Comparison of ENCODE assay signal across 30 cellular contexts in the genomic region with DNA sequence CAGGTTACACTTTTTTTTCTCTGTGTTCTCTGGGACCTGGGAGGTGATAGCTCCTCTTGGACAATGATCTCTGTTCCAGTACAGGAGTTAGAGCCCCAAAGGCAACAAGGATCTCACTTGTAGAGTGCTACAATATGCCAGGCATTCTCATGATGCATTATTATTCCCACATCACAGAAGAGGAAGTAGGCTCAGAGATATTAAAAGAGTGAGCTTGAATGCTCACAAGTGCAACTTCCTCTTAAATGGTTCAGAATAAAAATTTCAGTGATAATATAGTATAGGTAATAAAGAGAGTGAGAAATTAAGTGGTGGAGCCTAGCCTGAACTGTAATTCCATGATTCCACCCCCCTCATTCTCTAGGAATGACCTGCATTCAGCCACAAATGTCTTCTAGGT. TPM values are rescaled to one million over a fixed set of nuclear protein-coding genes. Genes with fewer than 3 reads are reported as not detected.
DNase-seq lines count a peak whose midpoint lies in the region; ATAC-seq and TF ChIP-seq lines count a peak whose summit lies in the region.
"Had no signal": no experiment of that assay in that cellular context is flagged by ENCODE, and none has a peak within 500 bp of the region (broad histone marks: within the 10 kb centered on the region; RNA-seq: fewer than 3 reads in every experiment).

No MANE protein-coding gene starts in this region.

- CTCF ChIA-PET in CD8-positive, alpha-beta memory T cell (lab: Charles Lee): no interaction called here

- peak overlapping the region in 2 of 6 donors; percentile 49 to 76 for H3K27ac Mint-ChIP-seq in naive B cell
- H3K27ac Mint-ChIP-seq in CD8-positive, alpha-beta memory T cell: no peak overlapping the region
- H3K27ac Mint-ChIP-seq: activated CD8-positive, alpha-beta T cell treated with anti-CD3 and anti-CD28 coated beads for 36 hours; activated naive CD4-positive, alpha-beta T cell treated with anti-CD3 and anti-CD28 coated beads, Interleukin-2, amount 10 ng/mL, durations not matched to agents 7 days and 5 days; activated T-helper 17 cell treated with anti-CD3 and anti-CD28 coated beads, Interleukin-2, amount 50 U/mL, for 72 hours; endodermal cell; T-helper 1 cell treated with Interleukin-12 subunit alpha and Interleukin-12 subunit beta and Interleukin-4 antibody, amounts not matched to agents 30 μg/mL and 1 μg/mL, for 36 hours had no signal

- no peak overlapping the region for H3K27ac ChIP-seq in CD8-positive, alpha-beta memory T cell (ENCODE audit: low read depth, low read length)
- H3K27ac ChIP-seq: A549, adrenal gland, body of pancreas, pancreas had no signal

- no peaks in the 10 kb centered on the region for H3K9me3 Mint-ChIP-seq in naive B cell
- H3K9me3 Mint-ChIP-seq in CD8-positive, alpha-beta memory T cell: no peaks in the 10 kb centered on the region
- H3K9me3 Mint-ChIP-seq: activated CD8-positive, alpha-beta T cell treated with anti-CD3 and anti-CD28 coated beads for 36 hours; activated naive CD4-positive, alpha-beta T cell treated with anti-CD3 and anti-CD28 coated beads, Interleukin-2, amount 10 ng/mL, durations not matched to agents 7 days and 5 days; activated T-helper 17 cell treated with anti-CD3 and anti-CD28 coated beads, Interleukin-2, amount 50 U/mL, for 72 hours; central memory CD8-positive, alpha-beta T cell; endodermal cell; neural crest cell; T-helper 1 cell treated with Interleukin-12 subunit alpha and Interleukin-12 subunit beta and Interleukin-4 antibody, amounts not matched to agents 30 μg/mL and 1 μg/mL, for 36 hours had no signal

- peak overlapping the region in 2 of 8 donors; percentile 2 to 29 for H3K4me3 Mint-ChIP-seq in naive B cell
- H3K4me3 Mint-ChIP-seq in CD8-positive, alpha-beta memory T cell: no peak overlapping the region
- H3K4me3 Mint-ChIP-seq: activated CD8-positive, alpha-beta T cell treated with anti-CD3 and anti-CD28 coated beads for 36 hours; activated naive CD4-positive, alpha-beta T cell treated with anti-CD3 and anti-CD28 coated beads, Interleukin-2, amount 10 ng/mL, durations not matched to agents 7 days and 5 days; activated T-helper 17 cell treated with anti-CD3 and anti-CD28 coated beads, Interleukin-2, amount 50 U/mL, for 72 hours; central memory CD8-positive, alpha-beta T cell; endodermal cell; neural crest cell; T-helper 1 cell treated with Interleukin-12 subunit alpha and Interleukin-12 subunit beta and Interleukin-4 antibody, amounts not matched to agents 30 μg/mL and 1 μg/mL, for 36 hours had no signal

- H3K4me1 Mint-ChIP-seq in naive B cell: peaks cover 13 to 23% (median 17%) of the 10 kb centered on the region in 3 donors
- H3K4me1 Mint-ChIP-seq in CD8-positive, alpha-beta memory T cell: peaks cover 0 to 4% (median 2%) of the 10 kb centered on the region in 3 donors
- H3K4me1 Mint-ChIP-seq: activated naive CD4-positive, alpha-beta T cell treated with anti-CD3 and anti-CD28 coated beads, Interleukin-2, amount 10 ng/mL, durations not matched to agents 7 days and 5 days; activated T-helper 17 cell treated with anti-CD3 and anti-CD28 coated beads, Interleukin-2, amount 50 U/mL, for 72 hours; central memory CD8-positive, alpha-beta T cell; neural crest cell had no signal

- TF ChIP-seq CTCF in BE2C (IDR thresholded peaks at IDR 0.05; ENCODE audit: low read depth, low read length): no peak

- no peaks in the 10 kb centered on the region for H3K27me3 Mint-ChIP-seq in naive B cell
- H3K27me3 Mint-ChIP-seq in CD8-positive, alpha-beta memory T cell: no peaks in the 10 kb centered on the region
- H3K27me3 Mint-ChIP-seq: activated CD8-positive, alpha-beta T cell treated with anti-CD3 and anti-CD28 coated beads for 36 hours; activated naive CD4-positive, alpha-beta T cell treated with anti-CD3 and anti-CD28 coated beads, Interleukin-2, amount 10 ng/mL, durations not matched to agents 7 days and 5 days; activated T-helper 17 cell treated with anti-CD3 and anti-CD28 coated beads, Interleukin-2, amount 50 U/mL, for 72 hours; central memory CD8-positive, alpha-beta T cell had no signal

- no peaks in the 10 kb centered on the region for H3K27me3 ChIP-seq in BE2C
- no peaks in the 10 kb centered on the region for H3K27me3 ChIP-seq in CD8-positive, alpha-beta memory T cell (ENCODE audit: insufficient read depth, low read length, poor library complexity, severe bottlenecking)
- H3K27me3 ChIP-seq: adrenal gland, body of pancreas, pancreas had no signal

- DNase-seq in CD1c-positive myeloid dendritic cell (ENCODE audit: extremely low spot score) (peak; percentile 45), NAMALWA (ENCODE audit: low spot score) (peak; percentile 23), SKM-1 (lab: John Stamatoyannopoulos, UW; ENCODE audit: unreplicated experiment) (peak; percentile 13), naive B cell (peak; percentile 24), BE2C (no peak), anterior cingulate cortex (lab: John Stamatoyannopoulos, UW) (no peak)
- DNase-seq in CD8-positive, alpha-beta memory T cell: no peak
- DNase-seq: activated CD4-positive, alpha-beta T cell treated with anti-CD3 and anti-CD28 coated beads for 1 hour; activated CD8-positive, alpha-beta T cell treated with anti-CD3 and anti-CD28 coated beads for 36 hours; activated naive CD4-positive, alpha-beta T cell treated with anti-CD3 and anti-CD28 coated beads, Interleukin-2, amount 10 ng/mL, durations not matched to agents 7 days and 5 days; adrenal gland; body of pancreas; dermis blood vessel endothelial cell; DMS153; endodermal cell; NCI-H1417; NCI-H2029; NCI-H524; NK-92 treated with Interleukin-12 subunit alpha and Interleukin-12 subunit beta, amount 100 ng/mL, for 24 hours; pancreas; small intestine; stimulated activated CD4-positive, alpha-beta T cell treated with anti-CD3 and anti-CD28 coated beads, Interleukin-1b, Interleukin-23, amount 100 ng/mL, for 48 hours; stimulated activated naive CD8-positive, alpha-beta T cell treated with anti-CD3 and anti-CD28 coated beads, Interleukin-15, Interleukin-2, amounts not matched to agents 100 U/mL and 50 U/mL, for 24 hours had no signal

- POLR2A ChIA-PET in CD8-positive, alpha-beta memory T cell (lab: Charles Lee): no interaction called here

- H3K36me3 Mint-ChIP-seq in naive B cell: peaks cover 5 to 7% of the 10 kb centered on the region in 2 donors
- H3K36me3 Mint-ChIP-seq in CD8-positive, alpha-beta memory T cell: peaks cover 8 to 20% (median 12%) of the 10 kb centered on the region in 3 donors

- H3K36me3 ChIP-seq in BE2C: no peaks in the 10 kb centered on the region
- H3K36me3 ChIP-seq in CD8-positive, alpha-beta memory T cell (ENCODE audit: insufficient read depth, low read length): no peaks in the 10 kb centered on the region
- H3K36me3 ChIP-seq: adrenal gland, HAP-1, pancreas had no signal

- H3K4me1 ChIP-seq in BE2C: no peaks in the 10 kb centered on the region
- peaks cover 4% of the 10 kb centered on the region for H3K4me1 ChIP-seq in CD8-positive, alpha-beta memory T cell (ENCODE audit: insufficient read depth, low read length)
- H3K4me1 ChIP-seq: A549, adrenal gland, body of pancreas, HAP-1, pancreas had no signal

- ATAC-seq in naive B cell (ENCODE audit: low read depth in 2 of 2) (peak; percentile 77 to 90), HG03025 (IDR thresholded peaks at IDR 0.05; ENCODE audit: low FRiP score, unreplicated experiment) (no peak)
- ATAC-seq: A549; activated CD8-positive, alpha-beta T cell treated with anti-CD3 and anti-CD28 coated beads for 36 hours; activated T-helper 17 cell treated with anti-CD3 and anti-CD28 coated beads, Interleukin-2, amount 50 U/mL, for 72 hours; body of pancreas; pancreas; stimulated activated naive CD8-positive, alpha-beta T cell treated with anti-CD3 and anti-CD28 coated beads, Interleukin-15, Interleukin-2, amounts not matched to agents 100 U/mL and 50 U/mL, for 24 hours had no signal

- H3K4me3 ChIP-seq in BE2C (ENCODE audit: low read depth, low read length): no peak overlapping the region
- H3K4me3 ChIP-seq in CD8-positive, alpha-beta memory T cell (ENCODE audit: low read length): no peak overlapping the region
- H3K4me3 ChIP-seq: A549, adrenal gland, body of pancreas, HAP-1, pancreas had no signal

- no peaks in the 10 kb centered on the region for H3K9me3 ChIP-seq in BE2C
- no peaks in the 10 kb centered on the region for H3K9me3 ChIP-seq in CD8-positive, alpha-beta memory T cell (ENCODE audit: low read length)
- H3K9me3 ChIP-seq: A549, adrenal gland, body of pancreas, HAP-1, pancreas had no signal

RNA-seq across cellular contexts. Expression of gene POLE4, which starts 21.4 kb away (rescaled TPM):
- 100 to 1,000 TPM; 145 to 229 (median 186) TPM for polyA plus RNA-seq in naive B cell (ENCODE audit: low read depth in 6 of 6)
- 18.8 TPM for polyA plus RNA-seq in BE2C (2012; ENCODE audit: insufficient read depth, insufficient read length, low read depth)
- total RNA-seq in CD8-positive, alpha-beta memory T cell: 10 to 100 TPM; 67.8 to 68.6 TPM
- 131 TPM for polyA plus RNA-seq in CD8-positive, alpha-beta memory T cell

Comparison
In these comparisons a context has a peak if more than half of its experiments do, and no peak if none do; other contexts are left out.
1. DNase-seq: peak in CD1c-positive myeloid dendritic cell (single experiment), NAMALWA (single experiment), SKM-1 (single experiment) and naive B cell (single experiment); none in BE2C (single experiment), anterior cingulate cortex (0 of 58) and CD8-positive, alpha-beta memory T cell (0 of 5).